In the genomic region with DNA sequence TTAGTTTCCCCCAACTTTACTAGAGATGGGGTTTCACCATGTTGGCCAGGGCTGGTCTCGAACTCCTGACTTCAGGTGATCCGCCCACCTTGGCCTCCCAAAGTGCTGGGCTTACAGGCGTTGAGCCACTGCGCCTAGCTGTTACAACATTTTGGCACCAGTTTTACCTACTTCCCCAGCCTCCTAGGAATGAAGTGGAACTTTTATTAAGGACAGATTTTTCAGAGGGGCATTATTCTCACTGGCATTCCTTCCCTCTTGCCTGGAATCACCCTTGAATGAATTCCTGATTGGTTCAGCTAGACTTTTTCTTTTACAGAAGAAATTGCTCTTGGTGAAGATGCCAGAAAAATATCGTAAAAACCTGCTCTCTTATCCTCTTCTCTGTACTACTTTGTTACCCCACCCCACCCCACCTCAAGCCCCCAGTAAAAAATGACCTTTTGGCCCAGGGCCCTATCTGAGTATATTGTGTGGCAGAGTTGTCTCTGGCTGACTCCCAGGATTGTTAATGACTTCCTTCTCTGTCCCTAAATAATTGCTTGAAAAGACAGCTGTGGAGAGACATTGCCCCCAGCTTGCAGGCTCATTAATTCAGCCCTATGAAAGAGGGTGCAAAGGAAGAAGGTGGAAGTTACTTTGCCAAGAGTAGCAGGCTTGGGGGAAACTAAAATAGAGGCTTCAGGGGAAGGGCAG, we compare ENCODE assay signal across 22 cellular contexts.
DNase-seq lines count a peak whose midpoint lies in the region; ATAC-seq and TF ChIP-seq lines count a peak whose summit lies in the region.
"Had no signal": no experiment of that assay in that cellular context is flagged by ENCODE, and none has a peak within 500 bp of the region (broad histone marks: within the 10 kb centered on the region; RNA-seq: fewer than 3 reads in every experiment).

No MANE protein-coding gene starts in this region.

- no peaks in the 10 kb centered on the region for H3K36me3 Mint-ChIP-seq in brain
- H3K36me3 Mint-ChIP-seq in type B pancreatic cell = no peaks in the 10 kb centered on the region
- H3K36me3 Mint-ChIP-seq in activated CD8-positive, alpha-beta T cell treated with anti-CD3 and anti-CD28 coated beads for 36 hours (ENCODE audit: low read depth) = no peaks in the 10 kb centered on the region
- no peaks in the 10 kb centered on the region for H3K36me3 Mint-ChIP-seq in MCF 10A (ENCODE audit: insufficient read depth, unreplicated experiment)
- no peaks in the 10 kb centered on the region for H3K36me3 Mint-ChIP-seq in activated CD4-positive, alpha-beta memory T cell treated with anti-CD3 and anti-CD28 coated beads for 36 hours
- H3K36me3 Mint-ChIP-seq: CD8-positive, alpha-beta T cell; IgD-negative memory B cell had no signal

- intact Hi-C loops in activated CD8-positive, alpha-beta T cell treated with anti-CD3 and anti-CD28 coated beads for 36 hours (cut with micrococcal nuclease) = no loop called here
- intact Hi-C loops in MCF 10A (cut with micrococcal nuclease) = no loop called here
- intact Hi-C loops in activated CD4-positive, alpha-beta memory T cell treated with anti-CD3 and anti-CD28 coated beads for 36 hours (cut with micrococcal nuclease) = no loop called here

- H3K27ac Mint-ChIP-seq in brain = peak overlapping the region in 3 of 5 experiments; percentile 44 to 62 (median 54)
- no peak overlapping the region for H3K27ac Mint-ChIP-seq in type B pancreatic cell
- no peak overlapping the region for H3K27ac Mint-ChIP-seq in activated CD8-positive, alpha-beta T cell treated with anti-CD3 and anti-CD28 coated beads for 36 hours
- no peak overlapping the region for H3K27ac Mint-ChIP-seq in MCF 10A (ENCODE audit: low read depth, unreplicated experiment)
- H3K27ac Mint-ChIP-seq in activated CD4-positive, alpha-beta memory T cell treated with anti-CD3 and anti-CD28 coated beads for 36 hours = no peak overlapping the region
- H3K27ac Mint-ChIP-seq: CD8-positive, alpha-beta T cell; GM23338; IgD-negative memory B cell had no signal

- ATAC-seq in activated CD8-positive, alpha-beta T cell treated with anti-CD3 and anti-CD28 coated beads for 36 hours = no peak
- ATAC-seq: CD8-positive, alpha-beta T cell; gastroesophageal sphincter; GM23338 had no signal

- BruUV-seq in MCF 10A (replicated peaks; lab: Mats Ljungman, UMichigan) = no TSS peak

- TF ChIP-seq CTCF in brain (conservative IDR thresholded peaks at IDR 0.05) = no peak
- TF ChIP-seq CTCF in type B pancreatic cell (conservative IDR thresholded peaks at IDR 0.05) = no peak
- TF ChIP-seq CTCF in activated CD8-positive, alpha-beta T cell treated with anti-CD3 and anti-CD28 coated beads for 36 hours (IDR thresholded peaks at IDR 0.05) = no peak
- no peak for TF ChIP-seq CTCF in MCF 10A (IDR thresholded peaks at IDR 0.05; ENCODE audit: unreplicated experiment)

- peak overlapping the region in 2 of 5 experiments; percentile 3 to 24 for H3K4me3 Mint-ChIP-seq in brain
- H3K4me3 Mint-ChIP-seq in type B pancreatic cell = peak overlapping the region; percentile 11
- H3K4me3 Mint-ChIP-seq in activated CD8-positive, alpha-beta T cell treated with anti-CD3 and anti-CD28 coated beads for 36 hours = no peak overlapping the region
- no peak overlapping the region for H3K4me3 Mint-ChIP-seq in MCF 10A (ENCODE audit: unreplicated experiment)
- no peak overlapping the region for H3K4me3 Mint-ChIP-seq in activated CD4-positive, alpha-beta memory T cell treated with anti-CD3 and anti-CD28 coated beads for 36 hours
- H3K4me3 Mint-ChIP-seq: CD8-positive, alpha-beta T cell; GM23338; IgD-negative memory B cell; nephron had no signal

- H3K27me3 Mint-ChIP-seq in brain (peaks cover 3% of the 10 kb centered on the region), type B pancreatic cell (no peaks in the 10 kb centered on the region), MCF 10A (ENCODE audit: insufficient read depth, unreplicated experiment) (no peaks in the 10 kb centered on the region)
- H3K27me3 Mint-ChIP-seq in activated CD8-positive, alpha-beta T cell treated with anti-CD3 and anti-CD28 coated beads for 36 hours = no peaks in the 10 kb centered on the region
- H3K27me3 Mint-ChIP-seq in activated CD4-positive, alpha-beta memory T cell treated with anti-CD3 and anti-CD28 coated beads for 36 hours = no peaks in the 10 kb centered on the region
- H3K27me3 Mint-ChIP-seq: IgD-negative memory B cell had no signal

- DNase-seq in NCI-H82 (lab: John Stamatoyannopoulos, UW) = peak; percentile 22
- DNase-seq in NCI-H82 treated with DMSO at 0.1 percent for 48 hours (lab: John Stamatoyannopoulos, UW; ENCODE audit: unreplicated experiment) = no peak
- peak; percentile 20 to 82 for DNase-seq in NCI-H2081 (lab: John Stamatoyannopoulos, UW)
- no peak for DNase-seq in type B pancreatic cell (ENCODE audit: extremely low spot score, unreplicated experiment)
- DNase-seq in activated CD8-positive, alpha-beta T cell treated with anti-CD3 and anti-CD28 coated beads for 36 hours = no peak
- no peak for DNase-seq in MCF 10A (ENCODE audit: unreplicated experiment)
- DNase-seq in activated CD4-positive, alpha-beta memory T cell treated with anti-CD3 and anti-CD28 coated beads for 36 hours = no peak
- DNase-seq: activated CD4-positive, alpha-beta T cell treated with anti-CD3 and anti-CD28 coated beads for 1 hour; activated naive CD4-positive, alpha-beta T cell treated with anti-CD3 and anti-CD28 coated beads, Interleukin-2, amount 50 U/mL, for 16 hours; aorta; CD8-positive, alpha-beta T cell; cerebellar nuclear complex; erythroblast; kidney glomerular epithelial cell; MV-4-11; NCI-H226; SW 1271 had no signal

- CTCF ChIA-PET in activated CD8-positive, alpha-beta T cell treated with anti-CD3 and anti-CD28 coated beads for 36 hours (lab: Charles Lee) = no interaction called here
- CTCF ChIA-PET in MCF 10A (lab: Yijun Ruan, JAX) = interaction anchor here (0.7 kb wide), 1 partner anchor 678 kb away, joined by 3 read pairs; no protein-coding TSS in a partner anchor
- CTCF ChIA-PET in activated CD4-positive, alpha-beta memory T cell treated with anti-CD3 and anti-CD28 coated beads for 36 hours (lab: Charles Lee) = no interaction called here

- POLR2A ChIA-PET in activated CD8-positive, alpha-beta T cell treated with anti-CD3 and anti-CD28 coated beads for 36 hours (lab: Charles Lee) = no interaction called here
- POLR2A ChIA-PET in MCF 10A (lab: Yijun Ruan, JAX) = no interaction called here
- POLR2A ChIA-PET in activated CD4-positive, alpha-beta memory T cell treated with anti-CD3 and anti-CD28 coated beads for 36 hours (lab: Charles Lee) = no interaction called here

- H3K9me3 Mint-ChIP-seq in brain (no peaks in the 10 kb centered on the region), type B pancreatic cell (no peaks in the 10 kb centered on the region), MCF 10A (ENCODE audit: unreplicated experiment) (peaks cover 24% of the 10 kb centered on the region)
- H3K9me3 Mint-ChIP-seq in activated CD8-positive, alpha-beta T cell treated with anti-CD3 and anti-CD28 coated beads for 36 hours = no peaks in the 10 kb centered on the region
- H3K9me3 Mint-ChIP-seq in activated CD4-positive, alpha-beta memory T cell treated with anti-CD3 and anti-CD28 coated beads for 36 hours = peaks cover 3% of the 10 kb centered on the region
- H3K9me3 Mint-ChIP-seq: CD8-positive, alpha-beta T cell; GM23338; IgD-negative memory B cell; nephron had no signal

- H3K4me1 Mint-ChIP-seq in brain = peaks cover 85% of the 10 kb centered on the region
- H3K4me1 Mint-ChIP-seq in type B pancreatic cell (ENCODE audit: unreplicated experiment) = peaks cover 51% of the 10 kb centered on the region
- H3K4me1 Mint-ChIP-seq in activated CD8-positive, alpha-beta T cell treated with anti-CD3 and anti-CD28 coated beads for 36 hours (ENCODE audit: low read depth) = no peaks in the 10 kb centered on the region
- H3K4me1 Mint-ChIP-seq in MCF 10A (ENCODE audit: insufficient read depth, unreplicated experiment) = no peaks in the 10 kb centered on the region
- no peaks in the 10 kb centered on the region for H3K4me1 Mint-ChIP-seq in activated CD4-positive, alpha-beta memory T cell treated with anti-CD3 and anti-CD28 coated beads for 36 hours (ENCODE audit: low read depth)

Comparison
In these comparisons a context has a peak if more than half of its experiments do, and no peak if none do; other contexts are left out.
1. DNase-seq: peak in NCI-H82 (single experiment) and NCI-H2081 (2 of 2); none in NCI-H82 treated with DMSO at 0.1 percent for 48 hours (single experiment), type B pancreatic cell (single experiment), activated CD8-positive, alpha-beta T cell treated with anti-CD3 and anti-CD28 coated beads for 36 hours (single experiment), MCF 10A (single experiment) and activated CD4-positive, alpha-beta memory T cell treated with anti-CD3 and anti-CD28 coated beads for 36 hours (single experiment).
2. H3K27ac Mint-ChIP-seq: peak in brain (3 of 5); none in type B pancreatic cell (single experiment), activated CD8-positive, alpha-beta T cell treated with anti-CD3 and anti-CD28 coated beads for 36 hours (single experiment), MCF 10A (single experiment) and activated CD4-positive, alpha-beta memory T cell treated with anti-CD3 and anti-CD28 coated beads for 36 hours (single experiment).